In genomic region chr4:3013323-3013722, GRCh38 we compare ENCODE assay signal across 25 cellular contexts.
"Had no signal": no experiment of that assay in that cellular context is flagged by ENCODE, and none has a peak within 500 bp of the region (broad histone marks: within the 10 kb centered on the region; RNA-seq: fewer than 3 reads in every experiment).

No MANE protein-coding gene starts in this region.

- H3K36me3 ChIP-seq: breast epithelium, esophagus squamous epithelium, pancreas, transverse colon had no signal

- H3K9me3 Mint-ChIP-seq: activated CD4-positive, alpha-beta T cell treated with anti-CD3 and anti-CD28 coated beads, Interleukin-2, amount 10 ng/mL, durations not matched to agents 7 days and 5 days; activated naive CD4-positive, alpha-beta T cell treated with anti-CD3 and anti-CD28 coated beads, Interleukin-2, amount 50 U/mL, for 24 hours; activated naive CD8-positive, alpha-beta T cell treated with anti-CD3 and anti-CD28 coated beads, Interleukin-2, amount 50 U/mL, for 24 hours; activated T-helper 2 cell treated with anti-CD3 and anti-CD28 coated beads, Interferon-gamma antibody, Interleukin-2, Interleukin-4, amounts not matched to agents 10 μg/mL and 5 μg/mL and 100 μg/mL, durations not matched to agents 14 hours and 24 hours and 36 hours; central memory CD8-positive, alpha-beta T cell; nephron; T-helper 2 cell treated with Interferon-gamma antibody and Interleukin-4, amounts not matched to agents 5 μg/mL and 100 μg/mL, for 36 hours had no signal

- H3K4me1 Mint-ChIP-seq: activated naive CD4-positive, alpha-beta T cell treated with anti-CD3 and anti-CD28 coated beads, Interleukin-2, amount 50 U/mL, for 24 hours; central memory CD8-positive, alpha-beta T cell had no signal

- H3K27me3 Mint-ChIP-seq: activated CD4-positive, alpha-beta T cell treated with anti-CD3 and anti-CD28 coated beads, Interleukin-2, amount 10 ng/mL, durations not matched to agents 7 days and 5 days; activated naive CD4-positive, alpha-beta T cell treated with anti-CD3 and anti-CD28 coated beads, Interleukin-2, amount 50 U/mL, for 24 hours had no signal

- H3K4me1 ChIP-seq: breast epithelium, psoas muscle, testis, transverse colon had no signal

- H3K27ac ChIP-seq: breast epithelium, epithelial cell of prostate, esophagus squamous epithelium, pancreas, psoas muscle, testis, transverse colon had no signal

- H3K9me3 ChIP-seq: breast epithelium, esophagus squamous epithelium, pancreas, psoas muscle, testis, transverse colon had no signal

- H3K36me3 Mint-ChIP-seq: activated CD8-positive, alpha-beta memory T cell treated with anti-CD3 and anti-CD28 coated beads, Interleukin-2, amount 10 ng/mL, durations not matched to agents 7 days and 5 days; activated naive CD4-positive, alpha-beta T cell treated with anti-CD3 and anti-CD28 coated beads, Interleukin-2, amount 50 U/mL, for 24 hours had no signal

- H3K4me3 Mint-ChIP-seq: activated CD4-positive, alpha-beta T cell treated with anti-CD3 and anti-CD28 coated beads, Interleukin-2, amount 10 ng/mL, durations not matched to agents 7 days and 5 days; activated CD8-positive, alpha-beta memory T cell treated with anti-CD3 and anti-CD28 coated beads, Interleukin-2, amount 10 ng/mL, durations not matched to agents 7 days and 5 days; activated CD8-positive, alpha-beta T cell treated with anti-CD3 and anti-CD28 coated beads, Interleukin-2, amount 10 ng/mL, durations not matched to agents 7 days and 5 days; activated naive CD4-positive, alpha-beta T cell treated with anti-CD3 and anti-CD28 coated beads, Interleukin-2, amount 50 U/mL, for 24 hours; activated naive CD8-positive, alpha-beta T cell treated with anti-CD3 and anti-CD28 coated beads, Interleukin-2, amount 50 U/mL, for 24 hours; central memory CD8-positive, alpha-beta T cell; nephron had no signal

- H3K27me3 ChIP-seq: breast epithelium, esophagus squamous epithelium, pancreas, testis, transverse colon had no signal

- H3K4me3 ChIP-seq: breast epithelium, esophagus squamous epithelium, pancreas, psoas muscle, testis, transverse colon had no signal

- DNase-seq: activated CD4-positive, alpha-beta T cell treated with anti-CD3 and anti-CD28 coated beads, Interleukin-2, amount 10 ng/mL, durations not matched to agents 7 days and 5 days; activated CD4-positive, CD25-positive, alpha-beta regulatory T cell; activated CD8-positive, alpha-beta T cell treated with anti-CD3 and anti-CD28 coated beads, Interleukin-2, amount 10 ng/mL, durations not matched to agents 7 days and 5 days; activated naive CD8-positive, alpha-beta T cell treated with anti-CD3 and anti-CD28 coated beads, Interleukin-2, amount 50 U/mL, for 24 hours; amygdala; dermis blood vessel endothelial cell; effector CD4-positive, alpha-beta T cell; esophagus squamous epithelium; mammary epithelial cell; psoas muscle; transverse colon had no signal

- H3K27ac Mint-ChIP-seq: activated CD4-positive, alpha-beta T cell treated with anti-CD3 and anti-CD28 coated beads, Interleukin-2, amount 10 ng/mL, durations not matched to agents 7 days and 5 days; activated CD8-positive, alpha-beta T cell treated with anti-CD3 and anti-CD28 coated beads, Interleukin-2, amount 10 ng/mL, durations not matched to agents 7 days and 5 days; activated naive CD4-positive, alpha-beta T cell treated with anti-CD3 and anti-CD28 coated beads, Interleukin-2, amount 50 U/mL, for 24 hours; activated naive CD8-positive, alpha-beta T cell treated with anti-CD3 and anti-CD28 coated beads, Interleukin-2, amount 50 U/mL, for 24 hours; nephron; T-helper 2 cell treated with Interferon-gamma antibody and Interleukin-4, amounts not matched to agents 5 μg/mL and 100 μg/mL, for 36 hours had no signal

- FAIRE-seq: colon, endometrium, frontal cortex, islet of Langerhans, pancreas had no signal
